Comparison of ENCODE assay signal across 11 cellular contexts in the genomic region with DNA sequence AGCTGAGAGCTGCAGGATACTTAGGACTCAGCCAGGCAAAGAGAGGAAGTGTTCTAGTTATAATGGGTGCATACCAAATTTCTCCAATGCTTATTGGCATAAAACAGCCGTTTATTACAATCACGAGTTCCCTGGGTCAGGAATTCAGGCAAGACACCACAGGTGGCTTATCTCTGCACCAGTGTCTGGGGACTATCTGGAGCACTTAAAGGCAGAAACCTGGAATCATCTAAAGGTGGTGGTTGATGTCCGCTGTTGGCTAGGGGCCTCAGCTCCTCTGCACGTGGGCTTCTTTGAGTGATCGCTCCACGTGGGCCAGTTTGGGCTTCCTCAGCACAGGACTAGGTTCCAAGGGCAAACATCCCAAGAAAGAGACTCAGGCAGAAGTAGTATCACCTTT.
"Had no signal": no experiment of that assay in that cellular context is flagged by ENCODE, and none has a peak within 500 bp of the region (broad histone marks: within the 10 kb centered on the region; RNA-seq: fewer than 3 reads in every experiment).

No MANE protein-coding gene starts in this region.

- H3K27ac ChIP-seq: GM23248, HL-60, KMS-11 had no signal

- H3K4me3 Mint-ChIP-seq: H9 had no signal

- FAIRE-seq: H1, H54, HepG2 had no signal

- H3K4me2 ChIP-seq: KMS-11 had no signal

- H3K4me1 Mint-ChIP-seq: H9 had no signal

- H3K9ac ChIP-seq: GM23248, KMS-11 had no signal

- ATAC-seq: HepG2 had no signal

- H3K4me3 ChIP-seq: GM23248 had no signal

- H2AFZ ChIP-seq: GM23248 had no signal

- H3K27ac Mint-ChIP-seq: H9 had no signal

- DNase-seq: GM23248, H9, HCEC 1CT, IMR-90, Karpas-422, KBM-7 had no signal

- H3K9me3 Mint-ChIP-seq: H9 had no signal
